Comparison of ENCODE assay signal across 9 cellular contexts in genomic region chr16:15966420-15967222, GRCh38. TPM values are rescaled to one million over a fixed set of nuclear protein-coding genes. Genes with fewer than 3 reads are reported as not detected.
DNase-seq lines count a peak whose midpoint lies in the region; TF ChIP-seq lines count a peak whose summit lies in the region.
"Had no signal": no experiment of that assay in that cellular context is flagged by ENCODE, and none has a peak within 500 bp of the region (broad histone marks: within the 10 kb centered on the region; RNA-seq: fewer than 3 reads in every experiment).

No MANE protein-coding gene starts in this region.

- peaks cover 80% of the 10 kb centered on the region for H3K4me1 Mint-ChIP-seq in osteocyte (ENCODE audit: unreplicated experiment)
- H3K4me1 Mint-ChIP-seq in progenitor cell of endocrine pancreas (ENCODE audit: low read depth) = peaks cover 5% of the 10 kb centered on the region

- H3K4me3 Mint-ChIP-seq in osteocyte (ENCODE audit: unreplicated experiment) = peak overlapping the region; percentile 31
- no peak overlapping the region for H3K4me3 Mint-ChIP-seq in progenitor cell of endocrine pancreas (ENCODE audit: low read depth)

- H3K36me3 ChIP-seq in H7 (replicated peaks; ENCODE audit: control insufficient read depth, insufficient read depth, low read length) = no peaks in the 10 kb centered on the region

- TF ChIP-seq CTCF in choroid plexus epithelial cell (conservative IDR thresholded peaks at IDR 0.05; ENCODE audit: low read depth, low read length) (no peak), osteocyte (IDR thresholded peaks at IDR 0.05) (no peak), GM13976 (IDR thresholded peaks at IDR 0.05; ENCODE audit: borderline replicate concordance, control extremely low read depth, extremely low read depth, insufficient read depth, missing control alignments) (no peak), progenitor cell of endocrine pancreas (IDR thresholded peaks at IDR 0.05; ENCODE audit: unreplicated experiment) (no peak)

- H3K27ac Mint-ChIP-seq in osteocyte (ENCODE audit: unreplicated experiment) = peak overlapping the region; percentile 76
- H3K27ac Mint-ChIP-seq in progenitor cell of endocrine pancreas = no peak overlapping the region

- no peaks in the 10 kb centered on the region for H3K27me3 ChIP-seq in H7 (ENCODE audit: control insufficient read depth, insufficient read depth, low read length)

- in situ Hi-C loops in GM13976 (cut with MboI; ENCODE audit: low sequenced_read_pairs, unreplicated experiment) = no loop called here

- peaks cover 3% of the 10 kb centered on the region for H3K9me3 Mint-ChIP-seq in osteocyte (ENCODE audit: unreplicated experiment)
- peaks cover 19% of the 10 kb centered on the region for H3K9me3 Mint-ChIP-seq in progenitor cell of endocrine pancreas (ENCODE audit: low read depth)

- H3K36me3 Mint-ChIP-seq in osteocyte (ENCODE audit: unreplicated experiment) (peaks cover 20% of the 10 kb centered on the region), progenitor cell of endocrine pancreas (ENCODE audit: insufficient read depth) (peaks cover 18% of the 10 kb centered on the region)

- H3K4me3 ChIP-seq in choroid plexus epithelial cell (ENCODE audit: low read depth, low read length) = no peak overlapping the region
- H3K4me3 ChIP-seq in H7 (ENCODE audit: insufficient read depth, low read depth, low read length) = no peak overlapping the region

- H3K27me3 Mint-ChIP-seq in osteocyte (ENCODE audit: unreplicated experiment) (no peaks in the 10 kb centered on the region), progenitor cell of endocrine pancreas (no peaks in the 10 kb centered on the region)

- DNase-seq in GM03348 (ENCODE audit: low spot score) = peak; percentile 84
- DNase-seq in M059J (ENCODE audit: low read depth) = peak; percentile 95
- peak; percentile 61 for DNase-seq in choroid plexus epithelial cell (ENCODE audit: low read depth)
- no peak for DNase-seq in osteocyte (ENCODE audit: extremely low spot score, unreplicated experiment)
- DNase-seq in HUDEP-2 (lab: John Stamatoyannopoulos, UW; ENCODE audit: unreplicated experiment in 76 of 76) = no peak
- no peak for DNase-seq in H7
- DNase-seq in GM13976 (ENCODE audit: low spot score) = no peak
- DNase-seq in progenitor cell of endocrine pancreas (ENCODE audit: low spot score, unreplicated experiment) = no peak
- DNase-seq: NCI-H1417 had no signal

RNA-seq across cellular contexts. Expression of gene ABCC1, which starts 17.2 kb away (rescaled TPM):
- 11.3 and 21.5 TPM in 2 replicates for total RNA-seq in M059J (2014; rRNA removed; shearing (Covaris generic))
- total RNA-seq in osteocyte (256 and 271 TPM in 2 replicates), progenitor cell of endocrine pancreas (47.2 and 49.0 TPM in 2 replicates)
- 22.0 and 29.5 TPM in 2 replicates for total RNA-seq in H7 (2014; rRNA removed; shearing (Covaris generic))

Comparison
In these comparisons a context has a peak if more than half of its experiments do, and no peak if none do; other contexts are left out.
1. DNase-seq: peak in GM03348 (single experiment), M059J (single experiment) and choroid plexus epithelial cell (single experiment); none in osteocyte (single experiment), HUDEP-2 (0 of 76), H7 (single experiment), GM13976 (single experiment) and progenitor cell of endocrine pancreas (single experiment).